In the genomic region with DNA sequence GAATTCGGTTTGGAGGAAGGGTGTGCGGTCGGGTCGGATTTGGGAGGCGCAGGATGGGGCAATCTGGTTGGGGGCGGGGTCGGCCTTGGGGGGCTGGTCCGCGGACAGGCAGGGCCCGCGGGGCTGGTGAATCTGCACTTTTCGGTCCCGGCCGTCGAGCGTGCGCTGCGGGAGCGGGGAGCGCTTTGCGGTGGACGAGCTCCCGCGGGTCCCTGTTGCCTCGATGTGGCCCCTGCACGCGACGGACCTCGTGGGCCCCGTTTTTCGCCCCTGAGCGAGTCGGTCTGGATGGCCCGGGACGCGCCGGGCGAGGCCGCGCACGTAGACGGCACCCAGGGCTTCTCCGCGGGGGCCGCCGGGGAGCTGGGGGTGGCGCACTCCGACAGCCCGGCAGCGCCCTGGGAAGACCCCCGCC, we compare ENCODE assay signal across 8 cellular contexts. TPM values are rescaled to one million over a fixed set of nuclear protein-coding genes. Genes with fewer than 3 reads are reported as not detected.
DNase-seq lines count a peak whose midpoint lies in the region; ATAC-seq and FAIRE-seq lines count a peak whose summit lies in the region.

No MANE protein-coding gene starts in this region.

- H3K27me3 ChIP-seq in adipocyte (replicated peaks; ENCODE audit: control insufficient read depth, insufficient read depth, low read length) (no peaks in the 10 kb centered on the region), small intestine (ENCODE audit: control insufficient read depth in 2 of 2, insufficient read depth in 2 of 2, low read length in 2 of 2) (no peaks in the 10 kb centered on the region)

- ATAC-seq in HG03159 (IDR thresholded peaks at IDR 0.05; ENCODE audit: unreplicated experiment) (no peak), HG03175 (IDR thresholded peaks at IDR 0.05; ENCODE audit: unreplicated experiment) (no peak), HG02759 (IDR thresholded peaks at IDR 0.05; ENCODE audit: unreplicated experiment) (no peak)

- DNase-seq in activated gamma-delta T cell treated with Interleukin-2 at 50 U/mL for 16 hours (peak; percentile 40), activated gamma-delta T cell (lab: John Stamatoyannopoulos, UW) (no peak), adipocyte (ENCODE audit: low read depth) (peak; percentile 57), hepatic stellate cell (ENCODE audit: low spot score) (peak; percentile 43), small intestine (no peak)

- H3K36me3 ChIP-seq in adipocyte (ENCODE audit: control insufficient read depth, insufficient read depth, low read length, severe bottlenecking) (peaks cover 21% of the 10 kb centered on the region), small intestine (ENCODE audit: control insufficient read depth in 2 of 2, insufficient read depth in 2 of 2, low read length in 2 of 2) (peaks cover 2 to 13% of the 10 kb centered on the region in 2 donors)

- no peak for FAIRE-seq in small intestine (lab: Jason Lieb, UNC)

- peak overlapping the region; percentile 91 for H3K4me3 ChIP-seq in adipocyte (ENCODE audit: low read length)
- peak overlapping the region; percentile 93 to 100 for H3K4me3 ChIP-seq in small intestine (ENCODE audit: low read depth in 1 of 2, low read length in 2 of 2)

- H3K9ac ChIP-seq in adipocyte (ENCODE audit: low read length) = peak overlapping the region; percentile 99

- H3K4me1 ChIP-seq in adipocyte (ENCODE audit: control insufficient read depth, insufficient read depth, low read length) (peaks cover 47% of the 10 kb centered on the region), small intestine (ENCODE audit: control insufficient read depth in 2 of 2, insufficient read depth in 1 of 2, low read depth in 1 of 2, low read length in 1 of 2) (peaks cover 5 to 6% of the 10 kb centered on the region in 2 donors)

- H3K9me3 ChIP-seq in adipocyte (ENCODE audit: control insufficient read depth, low read length) (no peaks in the 10 kb centered on the region), small intestine (ENCODE audit: control insufficient read depth, low read depth) (no peaks in the 10 kb centered on the region)

- H3K27ac ChIP-seq in small intestine (ENCODE audit: low read depth in 1 of 2, low read length in 1 of 2) = peak overlapping the region; percentile 96 to 98

- WGBS in small intestine, 3 donors = 0 to 1% (median 0%) methylated on average over 18 to 51 of the region's 51 CpGs

RNA-seq across cellular contexts. Expression of a gene that starts 11.8 kb away (rescaled TPM):
- polyA plus RNA-seq in small intestine = under 1 TPM in 2 of 3 donors, not detected in 1; 0.46 to 0.54 TPM

RNA-seq across cellular contexts. Expression of a gene that starts 13.9 kb away (rescaled TPM):
- 1 to 10 TPM in 2 of 3 donors, under 1 TPM in 1; 0.69 to 1.9 (median 1.3) TPM for polyA plus RNA-seq in small intestine

RNA-seq across cellular contexts. Expression of a gene that starts 21.0 kb away (rescaled TPM):
- 1 to 10 TPM; 1.1 to 3.0 (median 1.9) TPM for polyA plus RNA-seq in small intestine

RNA-seq across cellular contexts. Expression of a gene that starts 33.5 kb away (rescaled TPM):
- polyA plus RNA-seq in small intestine = 10 to 100 TPM; 31.8 to 45.5 (median 35.1) TPM

RNA-seq across cellular contexts. Expression of a gene that starts 34.0 kb away (rescaled TPM):
- 100 to 1,000 TPM; 269 to 307 (median 286) TPM for polyA plus RNA-seq in small intestine

Comparison
In these comparisons a context has a peak if more than half of its experiments do, and no peak if none do; other contexts are left out.
1. DNase-seq: peak in activated gamma-delta T cell treated with Interleukin-2 at 50 U/mL for 16 hours (single experiment), adipocyte (single experiment) and hepatic stellate cell (single experiment); none in activated gamma-delta T cell (single experiment) and small intestine (single experiment).